Comparison of ENCODE assay signal across 20 cellular contexts in genomic region chr10:35942052-35942451, GRCh38.
A peak's percentile ranks its signal among the peaks of the same experiment; 100 is the strongest.
DNase-seq lines count a peak whose midpoint lies in the region; ATAC-seq and TF ChIP-seq lines count a peak whose summit lies in the region.
"Had no signal": no experiment of that assay in that cellular context is flagged by ENCODE, and none has a peak within 500 bp of the region (broad histone marks: within the 10 kb centered on the region; RNA-seq: fewer than 3 reads in every experiment).

No MANE protein-coding gene starts in this region.

- ATAC-seq in left ventricle myocardium superior (peak; percentile 39), gastrocnemius medialis (no peak)
- ATAC-seq: HCT116 had no signal

- H3K4me3 ChIP-seq in BE2C (ENCODE audit: low read depth, low read length) (no peak overlapping the region), gastrocnemius medialis (no peak overlapping the region)
- H3K4me3 ChIP-seq: Peyer's patch had no signal

- H3K36me3 ChIP-seq in BE2C (no peaks in the 10 kb centered on the region), gastrocnemius medialis (no peaks in the 10 kb centered on the region)
- H3K36me3 ChIP-seq: Peyer's patch had no signal

- H3K27me3 ChIP-seq in BE2C (no peaks in the 10 kb centered on the region), gastrocnemius medialis (no peaks in the 10 kb centered on the region)
- H3K27me3 ChIP-seq: Peyer's patch had no signal

- no peak for TF ChIP-seq POLR2A in gastrocnemius medialis (IDR thresholded peaks at IDR 0.05)

- TF ChIP-seq CTCF in BE2C (IDR thresholded peaks at IDR 0.05; ENCODE audit: low read depth, low read length) (no peak), gastrocnemius medialis (IDR thresholded peaks at IDR 0.05 in 4 of 5, conservative IDR thresholded peaks at IDR 0.05 in 1 of 5) (no peak)

- H3K4me1 ChIP-seq in BE2C (no peaks in the 10 kb centered on the region), gastrocnemius medialis (no peaks in the 10 kb centered on the region)
- H3K4me1 ChIP-seq: Peyer's patch had no signal

- peak; percentile 59 for DNase-seq in BE2C
- peak; percentile 66 for DNase-seq in Caki2 (ENCODE audit: low read depth)
- DNase-seq in NCI-H69 (lab: John Stamatoyannopoulos, UW), result peak; percentile 32
- DNase-seq in left ventricle myocardium superior, result peak; percentile 32
- no peak for DNase-seq in HK-2 (ENCODE audit: unreplicated experiment)
- DNase-seq in NCI-H2227 (lab: John Stamatoyannopoulos, UW; ENCODE audit: unreplicated experiment), result no peak
- no peak for DNase-seq in gastrocnemius medialis
- no peak for DNase-seq in inferior parietal cortex (ENCODE audit: extremely low spot score)
- DNase-seq: ACHN, GF-D8, GOT3, MM.1S, NCI-H1092, NCI-H146, NCI-H2081 treated with DMSO at 0.1 percent for 48 hours, NCI-H510A, Peyer's patch, SW 1271 had no signal

- intact Hi-C loops in left ventricle myocardium superior (cut with micrococcal nuclease), result no loop called here
- intact Hi-C loops in gastrocnemius medialis (cut with DNase I; ENCODE audit: low total_unique reads), result no loop called here

- H3K27ac ChIP-seq in gastrocnemius medialis, result no peak overlapping the region
- H3K27ac ChIP-seq: C4-2B, Peyer's patch had no signal

- in situ Hi-C loops in Caki2 (cut with HindIII; ENCODE audit: low pct_unique_long_range_greater_than_20kb, low sequenced_read_pairs) (no loop called here), gastrocnemius medialis (cut with MboI; ENCODE audit: low sequenced_read_pairs in 4 of 4) (no loop called here)

- H3K9me3 ChIP-seq in BE2C, result no peaks in the 10 kb centered on the region
- H3K9me3 ChIP-seq in gastrocnemius medialis, result no peaks in the 10 kb centered on the region
- H3K9me3 ChIP-seq: Peyer's patch had no signal

Comparison
In these comparisons a context has a peak if more than half of its experiments do, and no peak if none do; other contexts are left out.
1. DNase-seq: peak in BE2C (single experiment), Caki2 (single experiment), NCI-H69 (single experiment) and left ventricle myocardium superior (single experiment); none in HK-2 (single experiment), NCI-H2227 (single experiment), gastrocnemius medialis (0 of 2) and inferior parietal cortex (single experiment).